In the genomic region with DNA sequence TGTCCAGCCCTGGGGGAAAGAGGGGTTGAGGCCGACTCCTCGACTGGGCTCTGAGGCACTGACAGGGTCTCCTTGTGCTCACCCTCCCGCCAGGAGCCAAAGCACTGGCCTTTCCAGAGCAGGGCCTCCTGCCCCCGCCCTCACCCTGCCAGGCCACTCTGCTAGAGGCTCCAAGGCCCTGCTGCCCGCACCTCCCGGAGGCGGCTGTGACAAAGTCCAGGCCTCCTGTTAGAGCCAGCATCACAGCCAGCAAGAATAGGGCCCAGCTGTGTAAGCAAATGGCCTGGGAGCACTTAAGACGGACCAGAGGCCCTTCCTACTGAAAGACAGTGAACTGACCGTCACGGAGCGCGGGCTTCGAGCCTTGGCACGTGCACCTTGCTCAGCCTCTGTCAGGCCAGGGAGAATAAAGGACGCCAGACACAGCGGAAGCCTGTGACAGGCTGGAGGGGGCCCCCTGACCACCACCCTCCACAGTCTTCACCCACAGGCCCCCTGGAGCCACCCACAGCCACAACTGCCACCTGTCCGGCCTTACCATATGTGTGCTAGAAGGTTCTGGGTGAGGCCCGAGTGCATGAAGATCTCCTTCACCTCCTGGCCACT, we compare ENCODE assay signal across 1 cellular context.
TF ChIP-seq lines count a peak whose summit lies in the region.

No MANE protein-coding gene starts in this region.

TF ChIP-seq in GM12878, 131 proteins besides CTCF, POLR2A, EP300 and RAD21:
- TF ChIP-seq, protein P1, sequence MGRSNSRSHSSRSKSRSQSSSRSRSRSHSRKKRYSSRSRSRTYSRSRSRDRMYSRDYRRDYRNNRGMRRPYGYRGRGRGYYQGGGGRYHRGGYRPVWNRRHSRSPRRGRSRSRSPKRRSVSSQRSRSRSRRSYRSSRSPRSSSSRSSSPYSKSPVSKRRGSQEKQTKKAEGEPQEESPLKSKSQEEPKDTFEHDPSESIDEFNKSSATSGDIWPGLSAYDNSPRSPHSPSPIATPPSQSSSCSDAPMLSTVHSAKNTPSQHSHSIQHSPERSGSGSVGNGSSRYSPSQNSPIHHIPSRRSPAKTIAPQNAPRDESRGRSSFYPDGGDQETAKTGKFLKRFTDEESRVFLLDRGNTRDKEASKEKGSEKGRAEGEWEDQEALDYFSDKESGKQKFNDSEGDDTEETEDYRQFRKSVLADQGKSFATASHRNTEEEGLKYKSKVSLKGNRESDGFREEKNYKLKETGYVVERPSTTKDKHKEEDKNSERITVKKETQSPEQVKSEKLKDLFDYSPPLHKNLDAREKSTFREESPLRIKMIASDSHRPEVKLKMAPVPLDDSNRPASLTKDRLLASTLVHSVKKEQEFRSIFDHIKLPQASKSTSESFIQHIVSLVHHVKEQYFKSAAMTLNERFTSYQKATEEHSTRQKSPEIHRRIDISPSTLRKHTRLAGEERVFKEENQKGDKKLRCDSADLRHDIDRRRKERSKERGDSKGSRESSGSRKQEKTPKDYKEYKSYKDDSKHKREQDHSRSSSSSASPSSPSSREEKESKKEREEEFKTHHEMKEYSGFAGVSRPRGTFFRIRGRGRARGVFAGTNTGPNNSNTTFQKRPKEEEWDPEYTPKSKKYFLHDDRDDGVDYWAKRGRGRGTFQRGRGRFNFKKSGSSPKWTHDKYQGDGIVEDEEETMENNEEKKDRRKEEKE (IDR thresholded peaks at IDR 0.05) = no peak
- TF ChIP-seq NR2C1 (IDR thresholded peaks at IDR 0.05) (no peak), EGR1 (IDR thresholded peaks at IDR 0.05; ENCODE audit: borderline replicate concordance in 1 of 2, low read depth in 2 of 2, low read length in 2 of 2) (no peak), IKZF1 (conservative IDR thresholded peaks at IDR 0.05) (no peak), PML (IDR thresholded peaks at IDR 0.05; ENCODE audit: low read length) (no peak)
- TF ChIP-seq, protein P2, sequence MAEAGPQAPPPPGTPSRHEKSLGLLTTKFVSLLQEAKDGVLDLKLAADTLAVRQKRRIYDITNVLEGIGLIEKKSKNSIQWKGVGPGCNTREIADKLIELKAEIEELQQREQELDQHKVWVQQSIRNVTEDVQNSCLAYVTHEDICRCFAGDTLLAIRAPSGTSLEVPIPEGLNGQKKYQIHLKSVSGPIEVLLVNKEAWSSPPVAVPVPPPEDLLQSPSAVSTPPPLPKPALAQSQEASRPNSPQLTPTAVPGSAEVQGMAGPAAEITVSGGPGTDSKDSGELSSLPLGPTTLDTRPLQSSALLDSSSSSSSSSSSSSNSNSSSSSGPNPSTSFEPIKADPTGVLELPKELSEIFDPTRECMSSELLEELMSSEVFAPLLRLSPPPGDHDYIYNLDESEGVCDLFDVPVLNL (IDR thresholded peaks at IDR 0.05; ENCODE audit: low read depth, low read length) = no peak
- TF ChIP-seq, protein P3, sequence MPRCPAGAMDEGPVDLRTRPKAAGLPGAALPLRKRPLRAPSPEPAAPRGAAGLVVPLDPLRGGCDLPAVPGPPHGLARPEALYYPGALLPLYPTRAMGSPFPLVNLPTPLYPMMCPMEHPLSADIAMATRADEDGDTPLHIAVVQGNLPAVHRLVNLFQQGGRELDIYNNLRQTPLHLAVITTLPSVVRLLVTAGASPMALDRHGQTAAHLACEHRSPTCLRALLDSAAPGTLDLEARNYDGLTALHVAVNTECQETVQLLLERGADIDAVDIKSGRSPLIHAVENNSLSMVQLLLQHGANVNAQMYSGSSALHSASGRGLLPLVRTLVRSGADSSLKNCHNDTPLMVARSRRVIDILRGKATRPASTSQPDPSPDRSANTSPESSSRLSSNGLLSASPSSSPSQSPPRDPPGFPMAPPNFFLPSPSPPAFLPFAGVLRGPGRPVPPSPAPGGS (IDR thresholded peaks at IDR 0.05; ENCODE audit: borderline replicate concordance, insufficient read depth, low read depth, low read length, poor library complexity, severe bottlenecking) = no peak
TF ChIP-seq in GM12878: peak in this region for 0.
